Comparison of ENCODE assay signal across 1 cellular context in the genomic region with DNA sequence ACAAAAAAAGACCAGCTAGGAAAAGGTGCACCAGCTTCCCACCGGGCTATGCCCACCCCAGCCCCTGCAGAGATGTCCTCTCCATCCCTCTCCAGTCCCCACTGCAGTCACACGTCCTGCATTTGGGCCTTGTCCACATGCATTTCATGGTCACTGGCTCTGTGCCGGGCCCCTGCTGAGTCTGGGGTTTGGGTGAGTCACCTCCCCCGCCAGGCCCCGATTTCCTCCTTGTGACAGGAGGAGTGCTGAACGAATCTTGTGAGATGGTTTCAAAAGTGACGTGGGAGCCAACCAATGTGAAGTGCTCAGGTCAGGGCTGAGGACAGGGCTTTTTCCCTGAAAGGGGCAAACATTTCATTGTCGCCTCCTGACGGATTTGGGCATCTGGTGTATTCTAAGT.
TF ChIP-seq lines count a peak whose summit lies in the region.

No MANE protein-coding gene starts in this region.

TF ChIP-seq in IMR-90, 13 proteins besides CTCF, POLR2A, EP300 and RAD21:
- TF ChIP-seq CHD1 (IDR thresholded peaks at IDR 0.05; ENCODE audit: low read depth, low read length) (no peak), NFE2L2 (IDR thresholded peaks at IDR 0.05; ENCODE audit: low read depth, low read length) (no peak), FOS (IDR thresholded peaks at IDR 0.05; ENCODE audit: low read depth, low read length) (peak; percentile 59; the same call in 1 of the 2 replicates), MAZ (IDR thresholded peaks at IDR 0.05; ENCODE audit: borderline replicate concordance, low read depth, low read length) (peak; percentile 30; the same call in 1 of the 2 replicates)
- TF ChIP-seq, protein P1, sequence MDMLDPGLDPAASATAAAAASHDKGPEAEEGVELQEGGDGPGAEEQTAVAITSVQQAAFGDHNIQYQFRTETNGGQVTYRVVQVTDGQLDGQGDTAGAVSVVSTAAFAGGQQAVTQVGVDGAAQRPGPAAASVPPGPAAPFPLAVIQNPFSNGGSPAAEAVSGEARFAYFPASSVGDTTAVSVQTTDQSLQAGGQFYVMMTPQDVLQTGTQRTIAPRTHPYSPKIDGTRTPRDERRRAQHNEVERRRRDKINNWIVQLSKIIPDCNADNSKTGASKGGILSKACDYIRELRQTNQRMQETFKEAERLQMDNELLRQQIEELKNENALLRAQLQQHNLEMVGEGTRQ (IDR thresholded peaks at IDR 0.05; ENCODE audit: low read depth, low read length), result peak; percentile 15; the same call in 1 of the 2 replicates
